In the genomic region with DNA sequence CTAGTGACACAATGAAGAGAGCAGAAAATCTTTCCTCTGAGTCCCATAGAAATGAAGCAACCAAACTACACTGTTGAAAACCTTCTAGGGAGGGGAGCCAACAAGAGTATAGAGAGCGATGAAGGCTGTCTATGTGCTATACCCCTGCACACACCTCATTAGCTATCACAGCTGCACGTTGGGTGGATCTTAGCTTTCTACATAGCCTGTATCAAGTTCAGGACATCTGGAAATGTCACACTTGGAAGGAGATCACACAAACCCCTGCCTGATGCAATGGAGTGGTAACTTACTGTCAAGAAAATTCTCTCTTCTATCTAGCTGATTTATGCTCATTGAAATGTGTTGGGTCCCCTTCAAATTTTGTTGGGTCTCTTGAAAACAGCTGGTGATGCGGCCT, we compare ENCODE assay signal across 14 cellular contexts.
DNase-seq lines count a peak whose midpoint lies in the region; ATAC-seq, FAIRE-seq and TF ChIP-seq lines count a peak whose summit lies in the region.
"Had no signal": no experiment of that assay in that cellular context is flagged by ENCODE, and none has a peak within 500 bp of the region (broad histone marks: within the 10 kb centered on the region; RNA-seq: fewer than 3 reads in every experiment).

No MANE protein-coding gene starts in this region.

- H3K9me2 ChIP-seq in GM23338 (ENCODE audit: insufficient read depth): peaks cover 7% of the 10 kb centered on the region; the same call in 1 of the 2 replicates

- no peak overlapping the region for H3K4me3 Mint-ChIP-seq in GM23338
- H3K4me3 Mint-ChIP-seq: CD14-positive monocyte; CD8-positive, alpha-beta T cell had no signal

- peaks cover 5% of the 10 kb centered on the region for H3K9me3 Mint-ChIP-seq in GM23338

- H3K27ac ChIP-seq in GM23338 (ENCODE audit: low read depth): no peak overlapping the region
- H3K27ac ChIP-seq: A549, HL-60 had no signal

- no peaks in the 10 kb centered on the region for H3K27me3 ChIP-seq in GM23338 (ENCODE audit: insufficient read depth)

- no peaks in the 10 kb centered on the region for H3K79me2 ChIP-seq in GM23338 (replicated peaks; ENCODE audit: insufficient read depth)

- TF ChIP-seq POLR2A in erythroblast (IDR thresholded peaks at IDR 0.05; ENCODE audit: low read length): no peak

- H3K4me2 ChIP-seq in GM23338: no peak overlapping the region
- H3K4me2 ChIP-seq: A549 had no signal

- H3K4me1 Mint-ChIP-seq in GM23338: peaks cover 8% of the 10 kb centered on the region
- H3K4me1 Mint-ChIP-seq: CD14-positive monocyte had no signal

- FAIRE-seq in D721Med (lab: Jason Lieb, UNC): no peak
- FAIRE-seq: A549 had no signal

- H2AFZ ChIP-seq in GM23338: 0 out of 2 replicates have a peak overlapping the region, but pooled peaks have one; percentile 25

- H3K27me3 Mint-ChIP-seq in GM23338 (ENCODE audit: insufficient read depth, low read depth, poor library complexity): no peaks in the 10 kb centered on the region

- DNase-seq in DMS 273 (lab: John Stamatoyannopoulos, UW; ENCODE audit: unreplicated experiment) (peak; percentile 77), GM23338 (ENCODE audit: low spot score) (no peak), RPMI7951 (ENCODE audit: low read depth) (peak; percentile 12), erythroblast (lab: John Stamatoyannopoulos, UW) (peak; percentile 4 to 55), D721Med (ENCODE audit: insufficient read length, low spot score) (no peak), NCI-H226 (no peak), Ammon's horn (ENCODE audit: low spot score) (no peak), A172 (ENCODE audit: low spot score) (no peak)
- DNase-seq: CD8-positive, alpha-beta T cell; COR-L47; HCEC 1CT had no signal

- H4K20me1 ChIP-seq in GM23338 (replicated peaks; ENCODE audit: insufficient read depth): no peaks in the 10 kb centered on the region

- no peaks in the 10 kb centered on the region for H3F3A ChIP-seq in GM23338 (replicated peaks; ENCODE audit: low read depth)

- no peak for ATAC-seq in GM23338
- ATAC-seq: A549; CD8-positive, alpha-beta T cell had no signal

- H3K36me3 ChIP-seq in GM23338 (ENCODE audit: insufficient read depth): no peaks in the 10 kb centered on the region

- H3K4me1 ChIP-seq in GM23338 (ENCODE audit: insufficient read depth): peaks cover 5% of the 10 kb centered on the region; the same call in 1 of the 2 replicates
- H3K4me1 ChIP-seq: A549 had no signal

- no peak overlapping the region for H3K4me3 ChIP-seq in GM23338
- H3K4me3 ChIP-seq: A549 had no signal

- 0 out of 2 replicates have a peak overlapping the region, but pooled peaks have one; percentile 6 for H3K27ac Mint-ChIP-seq in GM23338
- H3K27ac Mint-ChIP-seq: CD14-positive monocyte; CD8-positive, alpha-beta T cell had no signal

- no peak for TF ChIP-seq CTCF in GM23338 (conservative IDR thresholded peaks at IDR 0.05; ENCODE audit: low read depth in 2 of 2)
- TF ChIP-seq CTCF in D721Med (IDR thresholded peaks at IDR 0.05; ENCODE audit: insufficient read depth, missing control alignments): no peak

- 0 out of 3 replicates have a peak, but pooled peaks cover 4% of the 10 kb centered on the region for H3K36me3 Mint-ChIP-seq in GM23338 (ENCODE audit: low read depth)
- H3K36me3 Mint-ChIP-seq: CD14-positive monocyte; CD8-positive, alpha-beta T cell had no signal

TF ChIP-seq in GM23338, 12 proteins besides CTCF, POLR2A, EP300 and RAD21:
- TF ChIP-seq CREB1 (CRISPR knock-in tag; IDR thresholded peaks at IDR 0.05; ENCODE audit: low read depth) (no peak), POLR2AphosphoS5 (IDR thresholded peaks at IDR 0.05; ENCODE audit: low read depth) (no peak), ZNF331 (CRISPR knock-in tag; IDR thresholded peaks at IDR 0.05; ENCODE audit: low read depth) (no peak), EZH2 (IDR thresholded peaks at IDR 0.05; ENCODE audit: low read depth, unreplicated experiment) (no peak), EZH2phosphoT487 (IDR thresholded peaks at IDR 0.05; ENCODE audit: unreplicated experiment) (no peak)
- TF ChIP-seq, protein P1, sequence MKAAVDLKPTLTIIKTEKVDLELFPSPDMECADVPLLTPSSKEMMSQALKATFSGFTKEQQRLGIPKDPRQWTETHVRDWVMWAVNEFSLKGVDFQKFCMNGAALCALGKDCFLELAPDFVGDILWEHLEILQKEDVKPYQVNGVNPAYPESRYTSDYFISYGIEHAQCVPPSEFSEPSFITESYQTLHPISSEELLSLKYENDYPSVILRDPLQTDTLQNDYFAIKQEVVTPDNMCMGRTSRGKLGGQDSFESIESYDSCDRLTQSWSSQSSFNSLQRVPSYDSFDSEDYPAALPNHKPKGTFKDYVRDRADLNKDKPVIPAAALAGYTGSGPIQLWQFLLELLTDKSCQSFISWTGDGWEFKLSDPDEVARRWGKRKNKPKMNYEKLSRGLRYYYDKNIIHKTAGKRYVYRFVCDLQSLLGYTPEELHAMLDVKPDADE (IDR thresholded peaks at IDR 0.05): no peak
- TF ChIP-seq, protein P2, sequence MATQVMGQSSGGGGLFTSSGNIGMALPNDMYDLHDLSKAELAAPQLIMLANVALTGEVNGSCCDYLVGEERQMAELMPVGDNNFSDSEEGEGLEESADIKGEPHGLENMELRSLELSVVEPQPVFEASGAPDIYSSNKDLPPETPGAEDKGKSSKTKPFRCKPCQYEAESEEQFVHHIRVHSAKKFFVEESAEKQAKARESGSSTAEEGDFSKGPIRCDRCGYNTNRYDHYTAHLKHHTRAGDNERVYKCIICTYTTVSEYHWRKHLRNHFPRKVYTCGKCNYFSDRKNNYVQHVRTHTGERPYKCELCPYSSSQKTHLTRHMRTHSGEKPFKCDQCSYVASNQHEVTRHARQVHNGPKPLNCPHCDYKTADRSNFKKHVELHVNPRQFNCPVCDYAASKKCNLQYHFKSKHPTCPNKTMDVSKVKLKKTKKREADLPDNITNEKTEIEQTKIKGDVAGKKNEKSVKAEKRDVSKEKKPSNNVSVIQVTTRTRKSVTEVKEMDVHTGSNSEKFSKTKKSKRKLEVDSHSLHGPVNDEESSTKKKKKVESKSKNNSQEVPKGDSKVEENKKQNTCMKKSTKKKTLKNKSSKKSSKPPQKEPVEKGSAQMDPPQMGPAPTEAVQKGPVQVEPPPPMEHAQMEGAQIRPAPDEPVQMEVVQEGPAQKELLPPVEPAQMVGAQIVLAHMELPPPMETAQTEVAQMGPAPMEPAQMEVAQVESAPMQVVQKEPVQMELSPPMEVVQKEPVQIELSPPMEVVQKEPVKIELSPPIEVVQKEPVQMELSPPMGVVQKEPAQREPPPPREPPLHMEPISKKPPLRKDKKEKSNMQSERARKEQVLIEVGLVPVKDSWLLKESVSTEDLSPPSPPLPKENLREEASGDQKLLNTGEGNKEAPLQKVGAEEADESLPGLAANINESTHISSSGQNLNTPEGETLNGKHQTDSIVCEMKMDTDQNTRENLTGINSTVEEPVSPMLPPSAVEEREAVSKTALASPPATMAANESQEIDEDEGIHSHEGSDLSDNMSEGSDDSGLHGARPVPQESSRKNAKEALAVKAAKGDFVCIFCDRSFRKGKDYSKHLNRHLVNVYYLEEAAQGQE (IDR thresholded peaks at IDR 0.05; ENCODE audit: unreplicated experiment): no peak

Comparison
In these comparisons a context has a peak if more than half of its experiments do, and no peak if none do; other contexts are left out.
1. DNase-seq: peak in DMS 273 (single experiment), RPMI7951 (single experiment) and erythroblast (2 of 2); none in GM23338 (single experiment), D721Med (single experiment), NCI-H226 (single experiment), Ammon's horn (single experiment) and A172 (single experiment).